18 cellular contexts compared by ENCODE assay signal in genomic region chr9:98249774-98250173, GRCh38. TPM values are rescaled to one million over a fixed set of nuclear protein-coding genes. Genes with fewer than 3 reads are reported as not detected.
DNase-seq lines count a peak whose midpoint lies in the region; ATAC-seq and TF ChIP-seq lines count a peak whose summit lies in the region.
"Had no signal": no experiment of that assay in that cellular context is flagged by ENCODE, and none has a peak within 500 bp of the region (broad histone marks: within the 10 kb centered on the region; RNA-seq: fewer than 3 reads in every experiment).

No MANE protein-coding gene starts in this region.

- no peak overlapping the region for H2AFZ ChIP-seq in ACC112 (ENCODE audit: low read length, unreplicated experiment)

- peaks cover 64% of the 10 kb centered on the region for H3K4me1 ChIP-seq in ACC112 (ENCODE audit: control insufficient read depth, insufficient read depth, low read length, unreplicated experiment)

- no peaks in the 10 kb centered on the region for H3K27me3 Mint-ChIP-seq in effector memory CD8-positive, alpha-beta T cell
- H3K27me3 Mint-ChIP-seq in osteocyte (ENCODE audit: unreplicated experiment), result no peaks in the 10 kb centered on the region
- H3K27me3 Mint-ChIP-seq: activated CD4-positive, alpha-beta T cell treated with anti-CD3 and anti-CD28 coated beads, Interleukin-2, amount 10 ng/mL, durations not matched to agents 24 days and 14 days; stimulated activated naive CD8-positive, alpha-beta T cell treated with anti-CD3 and anti-CD28 coated beads, Interleukin-15, Interleukin-2, amounts not matched to agents 100 ng/mL and 50 ng/mL, for 24 hours had no signal

- H3K36me3 ChIP-seq in ACC112 (ENCODE audit: insufficient read depth, low read length), result peaks cover 4% of the 10 kb centered on the region; the same call in 1 of the 2 replicates

- H3K36me3 Mint-ChIP-seq in effector memory CD8-positive, alpha-beta T cell (ENCODE audit: insufficient read depth), result no peaks in the 10 kb centered on the region
- peaks cover 8% of the 10 kb centered on the region for H3K36me3 Mint-ChIP-seq in osteocyte (ENCODE audit: unreplicated experiment)
- H3K36me3 Mint-ChIP-seq: activated naive CD4-positive, alpha-beta T cell treated with anti-CD3 and anti-CD28 coated beads, Interleukin-2, amount 50 U/mL, for 72 hours had no signal

- H3K9me3 Mint-ChIP-seq in effector memory CD8-positive, alpha-beta T cell, result no peaks in the 10 kb centered on the region
- no peaks in the 10 kb centered on the region for H3K9me3 Mint-ChIP-seq in osteocyte (ENCODE audit: unreplicated experiment)
- H3K9me3 Mint-ChIP-seq: activated CD4-positive, alpha-beta T cell treated with anti-CD3 and anti-CD28 coated beads, Interleukin-2, amount 10 ng/mL, durations not matched to agents 24 days and 14 days; activated naive CD4-positive, alpha-beta T cell treated with anti-CD3 and anti-CD28 coated beads, Interleukin-2, amount 50 U/mL, for 72 hours; H9; stimulated activated naive CD8-positive, alpha-beta T cell treated with anti-CD3 and anti-CD28 coated beads, Interleukin-15, Interleukin-2, amounts not matched to agents 100 ng/mL and 50 ng/mL, for 24 hours had no signal

- H3K4me1 Mint-ChIP-seq in effector memory CD8-positive, alpha-beta T cell (ENCODE audit: low read depth in 2 of 2), result peaks cover 17 to 31% of the 10 kb centered on the region in 2 donors
- H3K4me1 Mint-ChIP-seq in osteocyte (ENCODE audit: unreplicated experiment), result peaks cover 79% of the 10 kb centered on the region

- no peak overlapping the region for H3K4me3 Mint-ChIP-seq in effector memory CD8-positive, alpha-beta T cell
- H3K4me3 Mint-ChIP-seq in osteocyte (ENCODE audit: unreplicated experiment), result no peak overlapping the region
- H3K4me3 Mint-ChIP-seq: activated CD4-positive, alpha-beta T cell treated with anti-CD3 and anti-CD28 coated beads, Interleukin-2, amount 10 ng/mL, durations not matched to agents 24 days and 14 days; H9; stimulated activated naive CD8-positive, alpha-beta T cell treated with anti-CD3 and anti-CD28 coated beads, Interleukin-15, Interleukin-2, amounts not matched to agents 100 ng/mL and 50 ng/mL, for 24 hours had no signal

- peak overlapping the region; percentile 98 for H3K27ac ChIP-seq in ACC112 (ENCODE audit: low read depth, low read length)
- H3K27ac ChIP-seq in HL-60 (replicated peaks), result peak overlapping the region; percentile 86

- DNase-seq in HL-60 (ENCODE audit: low read depth in 1 of 2, low spot score in 1 of 2) (no peak), osteocyte (ENCODE audit: extremely low spot score, unreplicated experiment) (no peak), AG08395 (ENCODE audit: low spot score) (no peak), NCI-H1417 treated with DMSO at 0.1 percent for 48 hours (lab: John Stamatoyannopoulos, UW) (no peak)
- DNase-seq in effector memory CD8-positive, alpha-beta T cell, result no peak
- DNase-seq: activated CD4-positive, alpha-beta T cell treated with anti-CD3 and anti-CD28 coated beads, Interleukin-2, amount 10 ng/mL, durations not matched to agents 24 days and 14 days; COR-L47; dorsolateral prefrontal cortex; GF-D8; H9; NCI-H2029 treated with DMSO at 0.1 percent for 48 hours; NCI-H524 treated with DMSO at 0.1 percent for 48 hours; stimulated activated CD4-positive, alpha-beta T cell treated with anti-CD3 and anti-CD28 coated beads, Interleukin-15, amount 100 ng/mL, for 24 hours had no signal

- no peak for ATAC-seq in effector memory CD8-positive, alpha-beta T cell (replicated peaks)
- ATAC-seq in GM21360 (IDR thresholded peaks at IDR 0.05; ENCODE audit: unreplicated experiment) (no peak), GM18909 (IDR thresholded peaks at IDR 0.05; ENCODE audit: poor library complexity, unreplicated experiment) (no peak)
- ATAC-seq: activated naive CD4-positive, alpha-beta T cell treated with anti-CD3 and anti-CD28 coated beads, Interleukin-2, amount 50 U/mL, for 72 hours had no signal

- peak overlapping the region; percentile 9 to 17 for H3K27ac Mint-ChIP-seq in effector memory CD8-positive, alpha-beta T cell
- peak overlapping the region; percentile 59 for H3K27ac Mint-ChIP-seq in osteocyte (ENCODE audit: unreplicated experiment)
- H3K27ac Mint-ChIP-seq: activated naive CD4-positive, alpha-beta T cell treated with anti-CD3 and anti-CD28 coated beads, Interleukin-2, amount 50 U/mL, for 72 hours; stimulated activated naive CD8-positive, alpha-beta T cell treated with anti-CD3 and anti-CD28 coated beads, Interleukin-15, Interleukin-2, amounts not matched to agents 100 ng/mL and 50 ng/mL, for 24 hours had no signal

- H3K79me2 ChIP-seq in ACC112 (ENCODE audit: control insufficient read depth, insufficient read depth, low read length, unreplicated experiment), result peaks cover 56% of the 10 kb centered on the region

- TF ChIP-seq CTCF in HL-60 (IDR thresholded peaks at IDR 0.05; ENCODE audit: insufficient read depth, low read length), result no peak
- TF ChIP-seq CTCF in osteocyte (IDR thresholded peaks at IDR 0.05), result no peak

- no peaks in the 10 kb centered on the region for H3K27me3 ChIP-seq in ACC112 (ENCODE audit: insufficient read depth, low read length)
- no peaks in the 10 kb centered on the region for H3K27me3 ChIP-seq in HL-60 (ENCODE audit: insufficient read depth, poor library complexity, severe bottlenecking)
- H3K27me3 ChIP-seq: dorsolateral prefrontal cortex had no signal

- no peak overlapping the region for H3K4me3 ChIP-seq in ACC112 (ENCODE audit: low read depth, low read length)
- H3K4me3 ChIP-seq in HL-60 (replicated peaks; ENCODE audit: insufficient read depth, low read length), result no peak overlapping the region
- H3K4me3 ChIP-seq: dorsolateral prefrontal cortex had no signal

RNA-seq across cellular contexts. Expression of gene TBC1D2, which starts 5.7 kb away (rescaled TPM):
- total RNA-seq in osteocyte, result 23.7 and 25.6 TPM in 2 replicates

RNA-seq across cellular contexts. Expression of gene CORO2A, which starts 57.3 kb away (rescaled TPM):
- 1.6 and 1.8 TPM in 2 replicates for total RNA-seq in osteocyte
